In the genomic region with DNA sequence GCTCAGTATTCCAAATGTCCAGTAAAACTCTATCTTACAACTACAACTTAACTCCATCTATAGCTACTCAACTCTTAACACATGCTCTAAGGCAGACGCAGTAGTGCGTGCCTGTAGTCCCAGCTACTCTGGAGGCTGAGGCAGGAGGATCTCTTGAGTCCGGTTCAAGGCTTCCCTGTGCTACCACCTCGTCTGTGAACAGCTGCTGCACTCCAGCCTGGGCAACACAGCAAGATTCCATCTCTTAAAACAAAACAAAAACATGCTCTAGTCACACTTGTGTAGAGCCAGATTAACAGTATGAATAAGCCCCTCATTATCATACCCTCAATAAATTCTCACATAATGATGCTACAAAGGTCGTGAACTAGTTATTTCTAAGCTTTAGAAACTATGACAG, we compare ENCODE assay signal across 13 cellular contexts. TPM values are rescaled to one million over a fixed set of nuclear protein-coding genes. Genes with fewer than 3 reads are reported as not detected.
DNase-seq lines count a peak whose midpoint lies in the region; ATAC-seq and TF ChIP-seq lines count a peak whose summit lies in the region.
"Had no signal": no experiment of that assay in that cellular context is flagged by ENCODE, and none has a peak within 500 bp of the region (broad histone marks: within the 10 kb centered on the region; RNA-seq: fewer than 3 reads in every experiment).

No MANE protein-coding gene starts in this region.

- no peak overlapping the region for H3K18ac ChIP-seq in mesenchymal stem cell (ENCODE audit: low read depth in 1 of 2, low read length in 2 of 2)

- no peaks in the 10 kb centered on the region for H3K9me3 ChIP-seq in breast epithelium
- no peaks in the 10 kb centered on the region for H3K9me3 ChIP-seq in mesenchymal stem cell (ENCODE audit: control insufficient read depth, low read length)
- H3K9me3 ChIP-seq in subcutaneous abdominal adipose tissue (ENCODE audit: control insufficient read depth in 5 of 5, low read length in 5 of 5), result no peaks in the 10 kb centered on the region
- H3K9me3 ChIP-seq in mucosa of descending colon, result no peaks in the 10 kb centered on the region
- H3K9me3 ChIP-seq: esophagus squamous epithelium, left lung, suprapubic skin had no signal

- no peak overlapping the region for H2BK12ac ChIP-seq in mesenchymal stem cell (ENCODE audit: low read length in 2 of 2)

- peaks cover 61% of the 10 kb centered on the region for H3K36me3 Mint-ChIP-seq in MCF 10A (ENCODE audit: insufficient read depth, unreplicated experiment)
- H3K36me3 Mint-ChIP-seq in activated CD8-positive, alpha-beta T cell treated with anti-CD3 and anti-CD28 coated beads for 36 hours (ENCODE audit: low read depth), result peaks cover 60% of the 10 kb centered on the region

- no peak overlapping the region for H3K4ac ChIP-seq in mesenchymal stem cell (ENCODE audit: low read depth in 1 of 2, low read length in 2 of 2)

- 93% methylated on average over 5 of the region's 5 CpGs for WGBS in mesenchymal stem cell

- H3K27ac ChIP-seq in breast epithelium (no peak overlapping the region), mesenchymal stem cell (ENCODE audit: low read length, poor library complexity, severe bottlenecking) (no peak overlapping the region), subcutaneous abdominal adipose tissue (ENCODE audit: low read depth, low read length) (peak overlapping the region; percentile 0)
- H3K27ac ChIP-seq: suprapubic skin had no signal

- H2BK5ac ChIP-seq in mesenchymal stem cell (ENCODE audit: low read depth, low read length, poor library complexity, severe bottlenecking), result no peak overlapping the region

- no peak for DNase-seq in MCF 10A (ENCODE audit: unreplicated experiment)
- DNase-seq in breast epithelium (ENCODE audit: low spot score in 2 of 2), result no peak
- DNase-seq in activated CD8-positive, alpha-beta T cell treated with anti-CD3 and anti-CD28 coated beads for 36 hours, result no peak
- no peak for DNase-seq in mesenchymal stem cell
- no peak for DNase-seq in MV-4-11 (lab: John Stamatoyannopoulos, UW)
- no peak for DNase-seq in mucosa of descending colon
- no peak for DNase-seq in NCI-H446 treated with DMSO at 0.1 percent for 48 hours (lab: John Stamatoyannopoulos, UW)
- DNase-seq: C1 segment of cervical spinal cord, esophagus squamous epithelium, NCI-H1092 treated with DMSO at 0.1 percent for 48 hours had no signal

- peak overlapping the region; percentile 50 for H4K91ac ChIP-seq in mesenchymal stem cell (ENCODE audit: low read length)

- H2AK5ac ChIP-seq in mesenchymal stem cell (ENCODE audit: low read length, severe bottlenecking), result no peak overlapping the region

- H3K4me1 Mint-ChIP-seq in MCF 10A (ENCODE audit: insufficient read depth, unreplicated experiment), result peaks cover 18% of the 10 kb centered on the region
- H3K4me1 Mint-ChIP-seq in activated CD8-positive, alpha-beta T cell treated with anti-CD3 and anti-CD28 coated beads for 36 hours (ENCODE audit: low read depth), result peaks cover 44% of the 10 kb centered on the region

- H3K79me1 ChIP-seq in mesenchymal stem cell (replicated peaks; ENCODE audit: low read length, poor library complexity, severe bottlenecking), result no peaks in the 10 kb centered on the region

- no peak overlapping the region for H2BK120ac ChIP-seq in mesenchymal stem cell (ENCODE audit: low read depth, low read length)

- no peak for TF ChIP-seq POLR2A in breast epithelium (IDR thresholded peaks at IDR 0.05)

- H3K9me3 Mint-ChIP-seq in MCF 10A (ENCODE audit: unreplicated experiment), result no peaks in the 10 kb centered on the region
- H3K9me3 Mint-ChIP-seq in activated CD8-positive, alpha-beta T cell treated with anti-CD3 and anti-CD28 coated beads for 36 hours, result no peaks in the 10 kb centered on the region

- H3K36me3 ChIP-seq in breast epithelium (no peaks in the 10 kb centered on the region), mesenchymal stem cell (ENCODE audit: control insufficient read depth in 1 of 2, insufficient read depth in 2 of 2, low read depth in 1 of 2, low read length in 2 of 2) (peaks cover 35 to 48% of the 10 kb centered on the region in 2 experiments), subcutaneous abdominal adipose tissue (ENCODE audit: control insufficient read depth in 5 of 5, insufficient read depth in 5 of 5, low read length in 5 of 5) (peaks cover 3 to 25% (median 9%) of the 10 kb centered on the region in 5 donors), mucosa of descending colon (ENCODE audit: low read depth) (no peaks in the 10 kb centered on the region)

- ATAC-seq in activated CD8-positive, alpha-beta T cell treated with anti-CD3 and anti-CD28 coated beads for 36 hours, result no peak
- ATAC-seq in mucosa of descending colon, result no peak
- ATAC-seq: left lung had no signal

- H3K23ac ChIP-seq in mesenchymal stem cell (ENCODE audit: low read length in 2 of 2), result no peak overlapping the region

- no peak overlapping the region for H2AFZ ChIP-seq in mesenchymal stem cell (ENCODE audit: low read depth, low read length)

- H3K27me3 ChIP-seq in breast epithelium (no peaks in the 10 kb centered on the region), mesenchymal stem cell (ENCODE audit: control insufficient read depth in 1 of 2, insufficient read depth in 1 of 2, low read length in 2 of 2) (no peaks in the 10 kb centered on the region), subcutaneous abdominal adipose tissue (ENCODE audit: control insufficient read depth in 5 of 5, insufficient read depth in 4 of 5, low read length in 5 of 5) (no peaks in the 10 kb centered on the region)
- H3K27me3 ChIP-seq: esophagus squamous epithelium, left lung, suprapubic skin had no signal

- H3K9ac ChIP-seq in mesenchymal stem cell (ENCODE audit: low read length) (peak overlapping the region; percentile 53), subcutaneous abdominal adipose tissue (ENCODE audit: low read length in 5 of 5) (peak overlapping the region in 3 of 5 donors; percentile 12 to 42 (median 35))

- H3K4me3 Mint-ChIP-seq in MCF 10A (ENCODE audit: unreplicated experiment), result peak overlapping the region; percentile 91
- H3K4me3 Mint-ChIP-seq in activated CD8-positive, alpha-beta T cell treated with anti-CD3 and anti-CD28 coated beads for 36 hours, result peak overlapping the region; percentile 90

- CTCF ChIA-PET in MCF 10A (lab: Yijun Ruan, JAX), result interaction anchor here (0.6 to 1.0 kb wide), 4 partner anchors 11 to 222 kb away, joined by 3 to 6 read pairs (median 3); no protein-coding TSS in a partner anchor
- CTCF ChIA-PET in activated CD8-positive, alpha-beta T cell treated with anti-CD3 and anti-CD28 coated beads for 36 hours (lab: Charles Lee), result interaction anchor here (0.8 to 1.6 kb wide), 7 partner anchors 9 to 207 kb away, joined by 3 to 6 read pairs (median 4); a partner anchor contains a TSS

- H3K4me3 ChIP-seq in breast epithelium (peak overlapping the region in 1 of 3 donors; percentile 21), mesenchymal stem cell (ENCODE audit: insufficient read depth in 1 of 2, low read depth in 1 of 2, low read length in 2 of 2) (peak overlapping the region in 1 of 2 experiments; percentile 81), subcutaneous abdominal adipose tissue (ENCODE audit: low read depth in 1 of 5, low read length in 5 of 5) (no peak overlapping the region), mucosa of descending colon (no peak overlapping the region)
- H3K4me3 ChIP-seq: suprapubic skin had no signal

- no peak overlapping the region for H3K27ac Mint-ChIP-seq in MCF 10A (ENCODE audit: low read depth, unreplicated experiment)
- peak overlapping the region; percentile 76 for H3K27ac Mint-ChIP-seq in activated CD8-positive, alpha-beta T cell treated with anti-CD3 and anti-CD28 coated beads for 36 hours

- POLR2A ChIA-PET in MCF 10A (lab: Yijun Ruan, JAX), result interaction anchor here (0.6 to 5.1 kb wide), 6 partner anchors 12 to 165 kb away, joined by 3 to 57 read pairs (median 6); a partner anchor contains a TSS
- POLR2A ChIA-PET in activated CD8-positive, alpha-beta T cell treated with anti-CD3 and anti-CD28 coated beads for 36 hours (lab: Charles Lee), result interaction anchor here (0.8 to 1.5 kb wide), 4 partner anchors 8 to 67 kb away, joined by 3 to 5 read pairs (median 3); no protein-coding TSS in a partner anchor

- no peak for TF ChIP-seq CTCF in MCF 10A (IDR thresholded peaks at IDR 0.05; ENCODE audit: unreplicated experiment)
- TF ChIP-seq CTCF in breast epithelium (IDR thresholded peaks at IDR 0.05), result no peak
- TF ChIP-seq CTCF in activated CD8-positive, alpha-beta T cell treated with anti-CD3 and anti-CD28 coated beads for 36 hours (IDR thresholded peaks at IDR 0.05), result no peak
- no peak for TF ChIP-seq CTCF in mucosa of descending colon (IDR thresholded peaks at IDR 0.05)

- no peak overlapping the region for H4K8ac ChIP-seq in mesenchymal stem cell (ENCODE audit: low read length)

- BruUV-seq in MCF 10A (replicated peaks; lab: Mats Ljungman, UMichigan), result no TSS peak

- no peak overlapping the region for H2BK15ac ChIP-seq in mesenchymal stem cell (ENCODE audit: low read depth, poor library complexity, severe bottlenecking)

- H3K4me2 ChIP-seq in mesenchymal stem cell (ENCODE audit: low read length, poor library complexity, severe bottlenecking), result no peak overlapping the region

- H3K27me3 Mint-ChIP-seq in MCF 10A (ENCODE audit: insufficient read depth, unreplicated experiment), result no peaks in the 10 kb centered on the region
- no peaks in the 10 kb centered on the region for H3K27me3 Mint-ChIP-seq in activated CD8-positive, alpha-beta T cell treated with anti-CD3 and anti-CD28 coated beads for 36 hours

- H3K14ac ChIP-seq in mesenchymal stem cell (ENCODE audit: low read length in 2 of 2), result no peak overlapping the region

- H3K4me1 ChIP-seq in breast epithelium, result peaks cover 3 to 15% of the 10 kb centered on the region in 2 donors
- peaks cover 10% of the 10 kb centered on the region for H3K4me1 ChIP-seq in mesenchymal stem cell (ENCODE audit: control insufficient read depth, insufficient read depth, low read depth, low read length)
- H3K4me1 ChIP-seq in subcutaneous abdominal adipose tissue (ENCODE audit: control insufficient read depth in 5 of 5, insufficient read depth in 5 of 5, low read length in 5 of 5), result peaks cover 5 to 45% (median 36%) of the 10 kb centered on the region in 5 donors
- H3K4me1 ChIP-seq in mucosa of descending colon (ENCODE audit: low read depth), result peaks cover 29% of the 10 kb centered on the region

- intact Hi-C loops in MCF 10A (cut with micrococcal nuclease), result no loop called here
- intact Hi-C loops in breast epithelium (cut with DNase I; ENCODE audit: low total_unique reads), result no loop called here
- intact Hi-C loops in activated CD8-positive, alpha-beta T cell treated with anti-CD3 and anti-CD28 coated beads for 36 hours (cut with micrococcal nuclease), result no loop called here
- intact Hi-C loops in mucosa of descending colon (cut with DNase I, micrococcal nuclease), result no loop called here

RNA-seq across cellular contexts. Expression of a gene that starts 3.6 kb away (rescaled TPM):
- total RNA-seq in MCF 10A (2022), result 84.0 and 86.7 TPM in 2 replicates
- total RNA-seq in breast epithelium, result 10 to 100 TPM; 53.7 to 57.4 (median 56.3) TPM
- 10 to 100 TPM; 82.4 to 82.6 TPM for total RNA-seq in activated CD8-positive, alpha-beta T cell treated with anti-CD3 and anti-CD28 coated beads for 36 hours
- 38.8 TPM for polyA plus RNA-seq in mesenchymal stem cell (2013, experiment 1 of 2)
- polyA plus RNA-seq in mesenchymal stem cell (2013, experiment 2 of 2), result 37.5 TPM
- total RNA-seq in mucosa of descending colon, result 10 to 100 TPM; 37.4 to 76.0 (median 41.4) TPM

RNA-seq across cellular contexts. Expression of a gene that starts 39.0 kb away (rescaled TPM):
- total RNA-seq in MCF 10A (2022) (66.5 and 73.3 TPM in 2 replicates), breast epithelium (10 to 100 TPM; 29.6 to 93.0 (median 40.6) TPM), mucosa of descending colon (100 to 1,000 TPM in 1 of 3 donors, 10 to 100 TPM in 2; 59.3 to 112 (median 62.0) TPM)
- total RNA-seq in activated CD8-positive, alpha-beta T cell treated with anti-CD3 and anti-CD28 coated beads for 36 hours, result 10 to 100 TPM; 42.9 to 50.6 TPM
- polyA plus RNA-seq in mesenchymal stem cell (2013, experiment 1 of 2), result 57.6 TPM
- 56.4 TPM for polyA plus RNA-seq in mesenchymal stem cell (2013, experiment 2 of 2)

RNA-seq across cellular contexts. Expression of a gene that starts 59.9 kb away (rescaled TPM):
- total RNA-seq in MCF 10A (2022), result 44.0 and 47.0 TPM in 2 replicates
- 10 to 100 TPM; 31.0 to 39.3 (median 32.1) TPM for total RNA-seq in breast epithelium
- 10 to 100 TPM; 29.6 to 30.7 TPM for total RNA-seq in activated CD8-positive, alpha-beta T cell treated with anti-CD3 and anti-CD28 coated beads for 36 hours
- polyA plus RNA-seq in mesenchymal stem cell (2013, experiment 1 of 2), result 39.1 TPM
- polyA plus RNA-seq in mesenchymal stem cell (2013, experiment 2 of 2), result 42.0 TPM
- 10 to 100 TPM; 25.4 to 42.4 (median 31.1) TPM for total RNA-seq in mucosa of descending colon
